In the genomic region with DNA sequence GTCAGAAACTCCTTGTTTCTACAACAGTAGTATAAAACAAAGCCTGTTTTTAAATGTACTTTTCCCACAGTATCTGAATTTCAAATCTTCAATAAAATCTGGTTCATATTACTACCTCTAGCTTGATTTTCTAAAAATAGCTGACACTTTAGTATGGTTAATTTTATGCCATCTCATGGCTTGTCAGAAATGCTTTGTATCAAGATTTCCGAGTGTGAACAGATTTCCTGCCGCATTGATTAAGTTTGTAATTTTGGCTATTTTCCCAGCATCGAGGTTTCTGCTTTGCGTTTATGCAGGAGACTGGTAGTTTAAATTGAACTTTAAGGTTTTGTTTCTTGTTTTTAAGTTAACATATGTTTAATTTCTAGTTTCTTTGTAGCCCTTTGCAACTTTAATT, we compare ENCODE assay signal across 2 cellular contexts.
TF ChIP-seq lines count a peak whose summit lies in the region.

No MANE protein-coding gene starts in this region.

TF ChIP-seq in HepG2, 621 proteins besides CTCF, POLR2A, EP300 and RAD21:
- TF ChIP-seq, protein P1, sequence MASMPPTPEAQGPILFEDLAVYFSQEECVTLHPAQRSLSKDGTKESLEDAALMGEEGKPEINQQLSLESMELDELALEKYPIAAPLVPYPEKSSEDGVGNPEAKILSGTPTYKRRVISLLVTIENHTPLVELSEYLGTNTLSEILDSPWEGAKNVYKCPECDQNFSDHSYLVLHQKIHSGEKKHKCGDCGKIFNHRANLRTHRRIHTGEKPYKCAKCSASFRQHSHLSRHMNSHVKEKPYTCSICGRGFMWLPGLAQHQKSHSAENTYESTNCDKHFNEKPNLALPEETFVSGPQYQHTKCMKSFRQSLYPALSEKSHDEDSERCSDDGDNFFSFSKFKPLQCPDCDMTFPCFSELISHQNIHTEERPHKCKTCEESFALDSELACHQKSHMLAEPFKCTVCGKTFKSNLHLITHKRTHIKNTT (CRISPR knock-in tag; IDR thresholded peaks at IDR 0.05): no peak
- TF ChIP-seq ZNF713 (CRISPR knock-in tag; IDR thresholded peaks at IDR 0.05): no peak
- TF ChIP-seq ZNF431 (CRISPR knock-in tag; IDR thresholded peaks at IDR 0.05; ENCODE audit: borderline replicate concordance, low read depth): no peak
- TF ChIP-seq, protein P2, sequence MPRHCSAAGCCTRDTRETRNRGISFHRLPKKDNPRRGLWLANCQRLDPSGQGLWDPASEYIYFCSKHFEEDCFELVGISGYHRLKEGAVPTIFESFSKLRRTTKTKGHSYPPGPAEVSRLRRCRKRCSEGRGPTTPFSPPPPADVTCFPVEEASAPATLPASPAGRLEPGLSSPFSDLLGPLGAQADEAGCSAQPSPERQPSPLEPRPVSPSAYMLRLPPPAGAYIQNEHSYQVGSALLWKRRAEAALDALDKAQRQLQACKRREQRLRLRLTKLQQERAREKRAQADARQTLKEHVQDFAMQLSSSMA (CRISPR knock-in tag; IDR thresholded peaks at IDR 0.05): no peak
- TF ChIP-seq TAF1 (CRISPR knock-in tag; IDR thresholded peaks at IDR 0.05): no peak
- TF ChIP-seq YEATS2 (CRISPR knock-in tag; IDR thresholded peaks at IDR 0.05; ENCODE audit: borderline replicate concordance): no peak
- TF ChIP-seq, protein P3, sequence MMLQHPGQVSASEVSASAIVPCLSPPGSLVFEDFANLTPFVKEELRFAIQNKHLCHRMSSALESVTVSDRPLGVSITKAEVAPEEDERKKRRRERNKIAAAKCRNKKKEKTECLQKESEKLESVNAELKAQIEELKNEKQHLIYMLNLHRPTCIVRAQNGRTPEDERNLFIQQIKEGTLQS (CRISPR knock-in tag; IDR thresholded peaks at IDR 0.05): no peak
- no peak for TF ChIP-seq ZNF33A (CRISPR knock-in tag; IDR thresholded peaks at IDR 0.05; ENCODE audit: borderline replicate concordance)
- TF ChIP-seq, protein P4, sequence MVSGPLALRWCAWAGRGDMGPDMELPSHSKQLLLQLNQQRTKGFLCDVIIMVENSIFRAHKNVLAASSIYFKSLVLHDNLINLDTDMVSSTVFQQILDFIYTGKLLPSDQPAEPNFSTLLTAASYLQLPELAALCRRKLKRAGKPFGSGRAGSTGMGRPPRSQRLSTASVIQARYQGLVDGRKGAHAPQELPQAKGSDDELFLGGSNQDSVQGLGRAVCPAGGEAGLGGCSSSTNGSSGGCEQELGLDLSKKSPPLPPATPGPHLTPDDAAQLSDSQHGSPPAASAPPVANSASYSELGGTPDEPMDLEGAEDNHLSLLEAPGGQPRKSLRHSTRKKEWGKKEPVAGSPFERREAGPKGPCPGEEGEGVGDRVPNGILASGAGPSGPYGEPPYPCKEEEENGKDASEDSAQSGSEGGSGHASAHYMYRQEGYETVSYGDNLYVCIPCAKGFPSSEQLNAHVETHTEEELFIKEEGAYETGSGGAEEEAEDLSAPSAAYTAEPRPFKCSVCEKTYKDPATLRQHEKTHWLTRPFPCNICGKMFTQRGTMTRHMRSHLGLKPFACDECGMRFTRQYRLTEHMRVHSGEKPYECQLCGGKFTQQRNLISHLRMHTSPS (CRISPR knock-in tag; IDR thresholded peaks at IDR 0.05; ENCODE audit: low read depth): no peak
- no peak for TF ChIP-seq ZNF256 (CRISPR knock-in tag; conservative IDR thresholded peaks at IDR 0.05)
- TF ChIP-seq, protein P5, sequence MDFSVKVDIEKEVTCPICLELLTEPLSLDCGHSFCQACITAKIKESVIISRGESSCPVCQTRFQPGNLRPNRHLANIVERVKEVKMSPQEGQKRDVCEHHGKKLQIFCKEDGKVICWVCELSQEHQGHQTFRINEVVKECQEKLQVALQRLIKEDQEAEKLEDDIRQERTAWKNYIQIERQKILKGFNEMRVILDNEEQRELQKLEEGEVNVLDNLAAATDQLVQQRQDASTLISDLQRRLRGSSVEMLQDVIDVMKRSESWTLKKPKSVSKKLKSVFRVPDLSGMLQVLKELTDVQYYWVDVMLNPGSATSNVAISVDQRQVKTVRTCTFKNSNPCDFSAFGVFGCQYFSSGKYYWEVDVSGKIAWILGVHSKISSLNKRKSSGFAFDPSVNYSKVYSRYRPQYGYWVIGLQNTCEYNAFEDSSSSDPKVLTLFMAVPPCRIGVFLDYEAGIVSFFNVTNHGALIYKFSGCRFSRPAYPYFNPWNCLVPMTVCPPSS (IDR thresholded peaks at IDR 0.05): no peak
- no peak for TF ChIP-seq ZNF883 (CRISPR knock-in tag; IDR thresholded peaks at IDR 0.05; ENCODE audit: not compliant biosample characterization)
- TF ChIP-seq GLI4 (CRISPR knock-in tag; IDR thresholded peaks at IDR 0.05; ENCODE audit: borderline replicate concordance): no peak
- no peak for TF ChIP-seq DNMT3B (CRISPR knock-in tag; conservative IDR thresholded peaks at IDR 0.05)
- no peak for TF ChIP-seq HMG20B (CRISPR knock-in tag; conservative IDR thresholded peaks at IDR 0.05)
- no peak for TF ChIP-seq MED8 (CRISPR knock-in tag; IDR thresholded peaks at IDR 0.05; ENCODE audit: insufficient replicate concordance)
- no peak for TF ChIP-seq ZNF335 (CRISPR knock-in tag; IDR thresholded peaks at IDR 0.05)
- no peak for TF ChIP-seq ZC3H13 (CRISPR knock-in tag; IDR thresholded peaks at IDR 0.05)
- TF ChIP-seq ZZZ3 (CRISPR knock-in tag; IDR thresholded peaks at IDR 0.05; ENCODE audit: borderline replicate concordance): no peak

TF ChIP-seq in GM23338, 12 proteins besides CTCF, POLR2A, EP300 and RAD21:
- no peak for TF ChIP-seq ZNF114 (CRISPR knock-in tag; IDR thresholded peaks at IDR 0.05)
